Comparison of ENCODE assay signal across 1 cellular context in the genomic region with DNA sequence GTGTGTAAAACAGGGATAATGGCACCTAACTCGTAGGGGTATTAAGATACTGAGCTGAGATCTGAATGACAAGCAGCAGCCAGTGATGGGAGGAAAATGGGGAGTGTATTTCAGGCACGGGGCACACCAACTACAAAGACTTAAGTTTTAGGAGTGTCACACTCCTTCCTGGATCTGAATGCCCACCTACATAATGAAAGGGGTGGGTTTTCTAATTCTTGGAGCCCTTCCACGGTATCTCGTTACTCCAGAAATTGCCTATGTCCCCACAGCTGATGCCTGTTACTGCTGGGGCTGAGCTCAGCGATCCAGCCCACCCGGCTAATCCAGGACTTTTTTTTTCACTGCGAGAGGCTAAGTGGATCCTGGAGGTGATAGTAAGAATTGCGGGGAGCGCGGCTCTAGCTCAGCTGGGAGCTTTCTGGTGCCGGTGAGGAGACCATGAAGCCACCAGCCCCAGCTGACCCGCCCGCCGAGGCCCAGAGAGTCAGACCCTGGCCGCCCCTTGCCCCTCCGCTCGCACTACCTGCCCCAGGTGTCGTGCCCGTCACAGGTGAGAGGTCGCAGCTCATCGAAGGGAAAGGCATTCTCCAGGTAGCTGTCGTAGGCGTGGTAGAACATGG.
TF ChIP-seq lines count a peak whose summit lies in the region.

No MANE protein-coding gene starts in this region.

TF ChIP-seq in IMR-90, 13 proteins besides CTCF, POLR2A, EP300 and RAD21:
- TF ChIP-seq, protein P1, sequence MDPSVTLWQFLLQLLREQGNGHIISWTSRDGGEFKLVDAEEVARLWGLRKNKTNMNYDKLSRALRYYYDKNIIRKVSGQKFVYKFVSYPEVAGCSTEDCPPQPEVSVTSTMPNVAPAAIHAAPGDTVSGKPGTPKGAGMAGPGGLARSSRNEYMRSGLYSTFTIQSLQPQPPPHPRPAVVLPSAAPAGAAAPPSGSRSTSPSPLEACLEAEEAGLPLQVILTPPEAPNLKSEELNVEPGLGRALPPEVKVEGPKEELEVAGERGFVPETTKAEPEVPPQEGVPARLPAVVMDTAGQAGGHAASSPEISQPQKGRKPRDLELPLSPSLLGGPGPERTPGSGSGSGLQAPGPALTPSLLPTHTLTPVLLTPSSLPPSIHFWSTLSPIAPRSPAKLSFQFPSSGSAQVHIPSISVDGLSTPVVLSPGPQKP (IDR thresholded peaks at IDR 0.05; ENCODE audit: borderline replicate concordance, low read depth, low read length), result no peak
- 0 out of 2 replicates have a peak, but pooled peaks have one; percentile 4 for TF ChIP-seq SMC3 (IDR thresholded peaks at IDR 0.05; ENCODE audit: low read depth, low read length)
